In the genomic region with DNA sequence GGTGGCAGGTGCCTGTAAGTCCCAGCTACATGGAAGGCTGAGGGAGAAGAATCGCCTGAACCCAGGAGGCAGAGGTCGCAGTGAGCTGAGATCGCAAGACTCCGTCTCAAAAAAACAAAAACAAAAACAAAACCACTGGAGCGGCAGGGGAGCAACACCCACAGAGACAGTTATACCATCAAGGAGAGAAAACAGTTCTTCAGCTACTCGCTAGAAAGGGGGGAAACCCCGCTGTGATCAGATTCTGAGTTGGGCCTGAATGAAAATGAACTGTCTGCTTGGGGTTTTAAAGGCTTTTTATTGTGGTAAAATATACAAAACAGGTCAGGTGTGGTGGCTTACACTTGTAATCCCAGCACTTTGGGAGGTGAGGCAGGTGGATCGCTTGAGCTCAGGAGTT, we compare ENCODE assay signal across 19 cellular contexts. TPM values are rescaled to one million over a fixed set of nuclear protein-coding genes. Genes with fewer than 3 reads are reported as not detected.
DNase-seq lines count a peak whose midpoint lies in the region; ATAC-seq, FAIRE-seq and TF ChIP-seq lines count a peak whose summit lies in the region.
"Had no signal": no experiment of that assay in that cellular context is flagged by ENCODE, and none has a peak within 500 bp of the region (broad histone marks: within the 10 kb centered on the region; RNA-seq: fewer than 3 reads in every experiment).

No MANE protein-coding gene starts in this region.

- POLR2A ChIA-PET in HepG2 (lab: Yijun Ruan, JAX), result interaction anchor here (1.3 kb wide), 1 partner anchor 18 kb away, joined by 4 read pairs; no protein-coding TSS in a partner anchor

- TF ChIP-seq RAD21 in HepG2 (CRISPR knock-in tag; IDR thresholded peaks at IDR 0.05), result no peak

- H3F3A ChIP-seq in GM23338 (replicated peaks; ENCODE audit: low read depth), result no peaks in the 10 kb centered on the region

- peaks cover 39% of the 10 kb centered on the region for H3K4me1 Mint-ChIP-seq in activated T-cell treated with anti-CD3 and anti-CD28 coated beads, Interleukin-2, amount 50 U/mL, for 24 hours (ENCODE audit: low read depth)
- H3K4me1 Mint-ChIP-seq in GM23338, result peaks cover 60% of the 10 kb centered on the region
- peaks cover 21% of the 10 kb centered on the region for H3K4me1 Mint-ChIP-seq in activated naive CD4-positive, alpha-beta T cell treated with anti-CD3 and anti-CD28 coated beads, Interleukin-2, amount 10 ng/mL, durations not matched to agents 7 days and 5 days
- peaks cover 21 to 23% of the 10 kb centered on the region in 2 donors for H3K4me1 Mint-ChIP-seq in natural killer cell

- H3K4me1 ChIP-seq in GM23338 (ENCODE audit: insufficient read depth) (peaks cover 11% of the 10 kb centered on the region; the same call in 1 of the 2 replicates), HepG2 (ENCODE audit: insufficient read depth, low read length) (peaks cover 31% of the 10 kb centered on the region)

- peak overlapping the region; percentile 38 for H3K4me3 Mint-ChIP-seq in activated T-cell treated with anti-CD3 and anti-CD28 coated beads, Interleukin-2, amount 50 U/mL, for 24 hours
- H3K4me3 Mint-ChIP-seq in GM23338 (no peak overlapping the region), natural killer cell (no peak overlapping the region)
- no peak overlapping the region for H3K4me3 Mint-ChIP-seq in activated naive CD4-positive, alpha-beta T cell treated with anti-CD3 and anti-CD28 coated beads, Interleukin-2, amount 10 ng/mL, durations not matched to agents 7 days and 5 days

- no peak for FAIRE-seq in HepG2 (lab: Jason Lieb, UNC)
- FAIRE-seq: H54, HTR-8/SVneo, kidney had no signal

- peaks cover 65% of the 10 kb centered on the region for H3K27me3 Mint-ChIP-seq in activated T-cell treated with anti-CD3 and anti-CD28 coated beads, Interleukin-2, amount 50 U/mL, for 24 hours
- H3K27me3 Mint-ChIP-seq in GM23338 (ENCODE audit: insufficient read depth, low read depth, poor library complexity), result peaks cover 13% of the 10 kb centered on the region
- H3K27me3 Mint-ChIP-seq in activated naive CD4-positive, alpha-beta T cell treated with anti-CD3 and anti-CD28 coated beads, Interleukin-2, amount 10 ng/mL, durations not matched to agents 7 days and 5 days, result no peaks in the 10 kb centered on the region
- peaks cover 0 to 7% of the 10 kb centered on the region in 2 donors for H3K27me3 Mint-ChIP-seq in natural killer cell (ENCODE audit: low read depth in 2 of 2)

- H3K27me3 ChIP-seq in GM23338 (ENCODE audit: insufficient read depth) (no peaks in the 10 kb centered on the region), HepG2 (ENCODE audit: control insufficient read depth in 1 of 2, insufficient read depth in 2 of 2, low read length in 2 of 2) (no peaks in the 10 kb centered on the region)

- H3K36me3 ChIP-seq in GM23338 (ENCODE audit: insufficient read depth), result no peaks in the 10 kb centered on the region
- H3K36me3 ChIP-seq in HepG2 (replicated peaks in 1 of 2; ENCODE audit: control insufficient read depth in 1 of 2, insufficient read depth in 2 of 2, low read length in 2 of 2), result peaks cover 0 to 7% of the 10 kb centered on the region in 2 experiments; a peak in 3 of 5 replicates

- no peaks in the 10 kb centered on the region for H3K9me3 ChIP-seq in HepG2 (ENCODE audit: low read length)
- H3K9me3 ChIP-seq: heart right ventricle had no signal

- in situ Hi-C loops in HepG2 (cut with HindIII; ENCODE audit: extremely low pct_ligation_motif_present, low pct_unique_long_range_greater_than_20kb), result no loop called here

- no peaks in the 10 kb centered on the region for H4K20me1 ChIP-seq in GM23338 (replicated peaks; ENCODE audit: insufficient read depth)
- no peaks in the 10 kb centered on the region for H4K20me1 ChIP-seq in HepG2 (ENCODE audit: insufficient read depth, low read length)

- ATAC-seq in GM23338 (peak; percentile 59), natural killer cell (peak; percentile 76 to 90 (median 81)), GM18520 (IDR thresholded peaks at IDR 0.05; ENCODE audit: unreplicated experiment) (no peak), HepG2 (no peak), GM18861 (IDR thresholded peaks at IDR 0.05; ENCODE audit: unreplicated experiment) (no peak)
- ATAC-seq: heart right ventricle had no signal

- CTCF ChIA-PET in activated naive CD4-positive, alpha-beta T cell treated with anti-CD3 and anti-CD28 coated beads, Interleukin-2, amount 10 ng/mL, durations not matched to agents 7 days and 5 days (lab: Charles Lee), result no interaction called here
- CTCF ChIA-PET in HepG2 (lab: Yijun Ruan, JAX; ENCODE audit: low intra/inter-chr PET ratio, low total read pairs), result no interaction called here

- BruUV-seq in HepG2 (replicated peaks; lab: Mats Ljungman, UMichigan), result no TSS peak

- H3K79me2 ChIP-seq in GM23338 (replicated peaks; ENCODE audit: insufficient read depth), result peaks cover 24% of the 10 kb centered on the region
- H3K79me2 ChIP-seq in HepG2 (ENCODE audit: insufficient read depth, low read length), result peaks cover 13% of the 10 kb centered on the region

- peaks cover 55% of the 10 kb centered on the region for H3K36me3 Mint-ChIP-seq in activated T-cell treated with anti-CD3 and anti-CD28 coated beads, Interleukin-2, amount 50 U/mL, for 24 hours (ENCODE audit: low read depth)
- peaks cover 19% of the 10 kb centered on the region; the same call in 2 of the 3 replicates for H3K36me3 Mint-ChIP-seq in GM23338 (ENCODE audit: low read depth)
- H3K36me3 Mint-ChIP-seq in activated naive CD4-positive, alpha-beta T cell treated with anti-CD3 and anti-CD28 coated beads, Interleukin-2, amount 10 ng/mL, durations not matched to agents 7 days and 5 days, result peaks cover 34% of the 10 kb centered on the region
- no peaks in the 10 kb centered on the region for H3K36me3 Mint-ChIP-seq in natural killer cell

- H3K9me3 Mint-ChIP-seq in activated T-cell treated with anti-CD3 and anti-CD28 coated beads, Interleukin-2, amount 50 U/mL, for 24 hours, result no peaks in the 10 kb centered on the region
- no peaks in the 10 kb centered on the region for H3K9me3 Mint-ChIP-seq in GM23338
- no peaks in the 10 kb centered on the region for H3K9me3 Mint-ChIP-seq in activated naive CD4-positive, alpha-beta T cell treated with anti-CD3 and anti-CD28 coated beads, Interleukin-2, amount 10 ng/mL, durations not matched to agents 7 days and 5 days
- no peaks in the 10 kb centered on the region for H3K9me3 Mint-ChIP-seq in natural killer cell

- H3K4me3 ChIP-seq in GM23338, result no peak overlapping the region
- no peak overlapping the region for H3K4me3 ChIP-seq in HepG2 (replicated peaks in 1 of 3; ENCODE audit: insufficient read depth in 1 of 3, low read depth in 2 of 3, low read length in 3 of 3)
- H3K4me3 ChIP-seq: heart right ventricle had no signal

- TF ChIP-seq EP300 in HepG2 (IDR thresholded peaks at IDR 0.05; ENCODE audit: low read depth in 2 of 2, low read length in 2 of 2) (no peak), HepG2 (CRISPR knock-in tag; IDR thresholded peaks at IDR 0.05; ENCODE audit: borderline replicate concordance) (no peak)

- no peak overlapping the region for H2AFZ ChIP-seq in GM23338
- no peak overlapping the region for H2AFZ ChIP-seq in HepG2 (ENCODE audit: low read length)

- H3K9ac ChIP-seq in HepG2 (ENCODE audit: insufficient read depth, low read depth, low read length), result no peak overlapping the region

- H3K27ac ChIP-seq in GM23338 (ENCODE audit: low read depth) (0 out of 2 replicates have a peak overlapping the region, but pooled peaks have one; percentile 55), HepG2 (ENCODE audit: extremely low read length, insufficient read depth, low read length) (no peak overlapping the region)
- H3K27ac ChIP-seq: heart right ventricle had no signal

- no peak for TF ChIP-seq POLR2A in HepG2 (IDR thresholded peaks at IDR 0.05; ENCODE audit: insufficient read depth in 1 of 2, low read depth in 2 of 2, low read length in 2 of 2)

- H3K4me2 ChIP-seq in GM23338, result no peak overlapping the region
- no peak overlapping the region for H3K4me2 ChIP-seq in HepG2 (ENCODE audit: low read depth, low read length)

- intact Hi-C loops in natural killer cell (cut with micrococcal nuclease), result no loop called here
- intact Hi-C loops in HepG2 (cut with micrococcal nuclease; ENCODE audit: unreplicated experiment), result no loop called here

- 98% methylated on average over 8 of the region's 8 CpGs for WGBS in HepG2 (ENCODE audit: low lambda C conversion rate)

- TF ChIP-seq CTCF in GM23338 (conservative IDR thresholded peaks at IDR 0.05; ENCODE audit: low read depth in 2 of 2), result no peak
- no peak for TF ChIP-seq CTCF in natural killer cell (IDR thresholded peaks at IDR 0.05)
- no peak for TF ChIP-seq CTCF in HepG2 (CRISPR knock-in tag; IDR thresholded peaks at IDR 0.05)

- no peaks in the 10 kb centered on the region for H3K9me2 ChIP-seq in GM23338 (ENCODE audit: insufficient read depth)

- no peak for DNase-seq in activated T-cell treated with anti-CD3 and anti-CD28 coated beads, Interleukin-2, amount 50 U/mL, for 24 hours
- no peak for DNase-seq in activated T-cell treated with anti-CD3 and anti-CD28 coated beads for 4 hours
- peak; percentile 55 for DNase-seq in GM23338 (ENCODE audit: low spot score)
- DNase-seq in activated naive CD4-positive, alpha-beta T cell treated with anti-CD3 and anti-CD28 coated beads, Interleukin-2, amount 10 ng/mL, durations not matched to agents 7 days and 5 days, result no peak
- DNase-seq in natural killer cell, result no peak
- DNase-seq in HepG2 (ENCODE audit: low spot score), result no peak
- DNase-seq: activated CD8-positive, alpha-beta memory T cell treated with anti-CD3 and anti-CD28 coated beads for 24 hours; COR-L47; effector CD4-positive, alpha-beta T cell; heart right ventricle; kidney; mesenchymal stem cell; NCI-H187; NCI-H446 treated with DMSO at 0.1 percent for 48 hours; SHP77 treated with DMSO at 0.1 percent for 48 hours had no signal

- H3K27ac Mint-ChIP-seq in activated T-cell treated with anti-CD3 and anti-CD28 coated beads, Interleukin-2, amount 50 U/mL, for 24 hours, result peak overlapping the region; percentile 53
- H3K27ac Mint-ChIP-seq in GM23338 (no peak overlapping the region), natural killer cell (peak overlapping the region; percentile 83 to 86)
- peak overlapping the region; percentile 33 for H3K27ac Mint-ChIP-seq in activated naive CD4-positive, alpha-beta T cell treated with anti-CD3 and anti-CD28 coated beads, Interleukin-2, amount 10 ng/mL, durations not matched to agents 7 days and 5 days

RNA-seq across cellular contexts. Expression of gene IRAK1, which starts 16.8 kb away (rescaled TPM):
- 30.4 and 38.0 TPM in 2 replicates for total RNA-seq in GM23338 (2014; rRNA removed; shearing (Covaris generic))
- polyA plus RNA-seq in GM23338 (2016; fragmentation: Nextera tagmentation; extraction: Ambion mirVana) (21.6 and 23.0 TPM in 2 replicates), HepG2 (2011; rRNA removed) (57.7 and 83.5 TPM in 2 replicates)
- total RNA-seq in natural killer cell (100 to 1,000 TPM in 2 of 3 donors, 10 to 100 TPM in 1; 87.5 to 114 (median 107) TPM), HepG2 (2016; rRNA removed; fragmentation: Illumina TruSeq; extraction: Trizol) (69.8 and 77.3 TPM in 2 replicates)
- total RNA-seq in HepG2 (2016; cell fraction: cytosol; rRNA removed; fragmentation: Illumina TruSeq; extraction: Trizol; ENCODE audit: low read depth), result 104 and 121 TPM in 2 replicates
- 57.7 and 81.1 TPM in 2 replicates for total RNA-seq in HepG2 (2016; cell fraction: insoluble cytoplasmic fraction; rRNA removed; fragmentation: Illumina TruSeq; extraction: Trizol)
- 244 and 255 TPM in 2 replicates for total RNA-seq in HepG2 (2016; cell fraction: membrane; rRNA removed; fragmentation: Illumina TruSeq; extraction: Trizol)
- 35.1 and 36.4 TPM in 2 replicates for total RNA-seq in HepG2 (2016; cell fraction: nucleus; rRNA removed; fragmentation: Illumina TruSeq; extraction: Trizol)
- 47.6 and 67.3 TPM in 2 replicates for polyA plus RNA-seq in HepG2 (2011; cell fraction: cytosol; rRNA removed)
- polyA plus RNA-seq in HepG2 (2011; cell fraction: nucleus; rRNA removed), result 59.5 and 63.5 TPM in 2 replicates
- polyA plus RNA-seq in HepG2 (2012), result 65.5 and 87.1 TPM in 2 replicates
- polyA plus RNA-seq in HepG2 (2016; cell fraction: cytosol; fragmentation: Illumina TruSeq; extraction: Trizol; ENCODE audit: low read depth), result 148 and 150 TPM in 2 replicates
- 80.3 and 99.3 TPM in 2 replicates for polyA plus RNA-seq in HepG2 (2016; cell fraction: insoluble cytoplasmic fraction; fragmentation: Illumina TruSeq; extraction: Trizol; ENCODE audit: low read depth)
- polyA plus RNA-seq in HepG2 (2016; cell fraction: membrane; fragmentation: Illumina TruSeq; extraction: Trizol; ENCODE audit: low read depth), result 244 and 277 TPM in 2 replicates
- 93.5 and 94.6 TPM in 2 replicates for polyA plus RNA-seq in HepG2 (2016; cell fraction: nucleus; fragmentation: Illumina TruSeq; extraction: Trizol; ENCODE audit: insufficient read depth, low read depth)
- 195 and 354 TPM in 2 replicates for polyA minus RNA-seq in HepG2 (2011; rRNA and poly(A)+ RNA removed; ENCODE audit: low replicate concordance)
- polyA minus RNA-seq in HepG2 (2011; cell fraction: cytosol; rRNA and poly(A)+ RNA removed), result 79.8 and 83.1 TPM in 2 replicates
- 16.6 and 21.8 TPM in 2 replicates for polyA minus RNA-seq in HepG2 (2011; cell fraction: nucleus; rRNA and poly(A)+ RNA removed)

Comparison
In these comparisons a context has a peak if more than half of its experiments do, and no peak if none do; other contexts are left out.
1. ATAC-seq: peak in GM23338 (single experiment) and natural killer cell (3 of 3); none in GM18520 (single experiment), HepG2 (single experiment) and GM18861 (single experiment).